In genomic region chr6:87772597-87773530, GRCh38 we compare ENCODE assay signal across 17 cellular contexts.
DNase-seq lines count a peak whose midpoint lies in the region; ATAC-seq and FAIRE-seq lines count a peak whose summit lies in the region.
"Had no signal": no experiment of that assay in that cellular context is flagged by ENCODE, and none has a peak within 500 bp of the region (broad histone marks: within the 10 kb centered on the region; RNA-seq: fewer than 3 reads in every experiment).

No MANE protein-coding gene starts in this region.

- peak; percentile 10 for ATAC-seq in sciatic nerve
- ATAC-seq: activated CD4-positive, CD25-positive, alpha-beta regulatory T cell treated with anti-CD3 and anti-CD28 coated beads, Interleukin-2, amount 50 U/mL, for 24 hours; activated T-cell treated with anti-CD3 and anti-CD28 coated beads, Interleukin-2, amount 50 U/mL, for 4 hours; heart right ventricle had no signal

- intact Hi-C loops in sciatic nerve (cut with DNase I): no loop called here

- no peak for FAIRE-seq in frontal cortex (lab: Jason Lieb, UNC)

- DNase-seq in NCI-H2196 (lab: John Stamatoyannopoulos, UW; ENCODE audit: unreplicated experiment) (peak; percentile 59), NCI-H2196 treated with DMSO at 0.1 percent for 48 hours (lab: John Stamatoyannopoulos, UW; ENCODE audit: unreplicated experiment) (no peak), NCI-H748 (lab: John Stamatoyannopoulos, UW; ENCODE audit: unreplicated experiment) (peak; percentile 36), fibroblast of peridontal ligament (ENCODE audit: extremely low read depth) (peak; percentile 67), sciatic nerve (ENCODE audit: low spot score) (no peak), NCI-H2107 treated with DMSO at 0.1 percent for 48 hours (lab: John Stamatoyannopoulos, UW; ENCODE audit: unreplicated experiment) (no peak), foreskin melanocyte (no peak), frontal cortex (ENCODE audit: low spot score in 2 of 2) (no peak)
- DNase-seq: activated T-cell treated with anti-CD3 and anti-CD28 coated beads, Interleukin-2, amount 50 U/mL, for 4 hours; aorta; GF-D8; heart right ventricle; NCI-H510A; occipital lobe; stimulated activated CD4-positive, alpha-beta T cell treated with anti-CD3 and anti-CD28 coated beads, Interleukin-15, amount 100 ng/mL, for 24 hours; stimulated activated CD8-positive, alpha-beta memory T cell treated with anti-CD3 and anti-CD28 coated beads, Interleukin-4, amount 100 ng/mL, for 48 hours had no signal

Comparison
In these comparisons a context has a peak if more than half of its experiments do, and no peak if none do; other contexts are left out.
1. DNase-seq: peak in NCI-H2196 (single experiment), NCI-H748 (single experiment) and fibroblast of peridontal ligament (single experiment); none in NCI-H2196 treated with DMSO at 0.1 percent for 48 hours (single experiment), sciatic nerve (single experiment), NCI-H2107 treated with DMSO at 0.1 percent for 48 hours (single experiment), foreskin melanocyte (single experiment) and frontal cortex (0 of 2).